1 cellular context compared by ENCODE assay signal in the genomic region with DNA sequence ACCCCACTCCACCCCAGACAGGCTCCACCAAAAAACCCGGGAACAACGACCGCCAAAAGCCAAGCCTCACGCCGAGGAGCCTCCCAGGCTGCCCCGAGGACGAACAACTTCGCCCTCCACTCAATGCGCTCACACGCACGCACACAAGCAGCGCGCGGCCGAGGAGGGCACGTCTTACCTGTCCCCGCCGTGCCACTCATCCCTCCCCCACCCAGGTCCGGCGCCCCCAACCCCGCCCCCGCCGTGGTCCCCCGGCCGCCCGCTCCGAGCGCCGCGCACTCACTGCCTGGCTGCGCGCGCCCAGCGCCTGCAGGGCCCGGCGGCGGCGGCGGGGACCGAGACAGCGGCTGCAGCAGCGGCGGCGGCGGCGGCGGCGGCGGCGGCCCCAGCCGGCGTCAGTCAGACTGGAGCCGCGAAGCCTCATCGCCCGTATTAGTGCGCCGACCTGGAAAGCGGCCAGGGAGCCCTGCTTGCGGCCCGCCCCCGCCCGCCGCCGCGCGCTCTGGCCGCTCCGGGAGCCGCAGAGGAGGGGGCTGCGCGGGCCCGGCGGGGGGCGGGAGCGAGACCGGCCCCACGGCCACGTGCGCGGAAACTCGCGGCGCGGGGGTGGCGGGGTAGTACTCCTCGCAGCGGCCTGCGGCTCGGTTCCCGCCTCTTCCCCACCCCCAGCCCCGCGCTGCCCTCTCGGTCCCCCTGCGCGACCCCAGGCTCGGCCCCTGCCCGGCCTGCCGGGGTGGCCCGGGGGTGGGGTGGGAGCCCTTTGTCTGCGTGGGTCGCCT.
TF ChIP-seq lines count a peak whose summit lies in the region.

A gene (minus strand): TSS at position 406 of the 779 bp plus-strand sequence. CDS start 40,549 bp downstream, outside the sequence.

TF ChIP-seq in K562, 482 proteins besides CTCF, POLR2A, EP300 and RAD21 (continued from another document):
- TF ChIP-seq NFIC (IDR thresholded peaks at IDR 0.05) = peak; percentile 47; the same call in 1 of the 2 replicates
- TF ChIP-seq, protein P1, sequence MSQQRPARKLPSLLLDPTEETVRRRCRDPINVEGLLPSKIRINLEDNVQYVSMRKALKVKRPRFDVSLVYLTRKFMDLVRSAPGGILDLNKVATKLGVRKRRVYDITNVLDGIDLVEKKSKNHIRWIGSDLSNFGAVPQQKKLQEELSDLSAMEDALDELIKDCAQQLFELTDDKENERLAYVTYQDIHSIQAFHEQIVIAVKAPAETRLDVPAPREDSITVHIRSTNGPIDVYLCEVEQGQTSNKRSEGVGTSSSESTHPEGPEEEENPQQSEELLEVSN (IDR thresholded peaks at IDR 0.05; ENCODE audit: borderline replicate concordance in 1 of 2, extremely low read depth in 1 of 2, insufficient read depth in 1 of 2, insufficient read length in 1 of 2, low read depth in 1 of 2, low read length in 1 of 2, poor library complexity in 1 of 2, severe bottlenecking in 1 of 2) = peak in 1 of 2 experiments; percentile 57
